ENCODE assay signal across 1 cellular context in genomic region chr2:126990605-126991532, GRCh38.
TF ChIP-seq lines count a peak whose summit lies in the region.

No MANE protein-coding gene starts in this region.

TF ChIP-seq in K562, 482 proteins besides CTCF, POLR2A, EP300 and RAD21 (continued from another document):
- TF ChIP-seq CEBPZ (IDR thresholded peaks at IDR 0.05; ENCODE audit: borderline replicate concordance, low read depth, low read length) (no peak), USF2 (CRISPR knock-in tag; IDR thresholded peaks at IDR 0.05) (no peak), TBP (optimal IDR thresholded peaks at IDR 0.05; ENCODE audit: low read depth, low read length) (no peak), ATF2 (CRISPR knock-in tag; IDR thresholded peaks at IDR 0.05) (no peak), ATF7 (IDR thresholded peaks at IDR 0.05) (0 out of 2 replicates have a peak, but pooled peaks have one; percentile 23), SOX6 (IDR thresholded peaks at IDR 0.05) (peak; percentile 71), SREBF1 (IDR thresholded peaks at IDR 0.05; ENCODE audit: borderline replicate concordance, low read depth, low read length) (no peak), RFX5 (IDR thresholded peaks at IDR 0.05; ENCODE audit: low read depth, low read length) (no peak), TSC22D4 (tag; IDR thresholded peaks at IDR 0.05) (no peak), PHF21A (IDR thresholded peaks at IDR 0.05; ENCODE audit: borderline replicate concordance, low read depth) (no peak), ERF (CRISPR knock-in tag; IDR thresholded peaks at IDR 0.05) (no peak), SRSF1 (IDR thresholded peaks at IDR 0.05; ENCODE audit: low read depth, low read length) (no peak), NCOA2 (IDR thresholded peaks at IDR 0.05; ENCODE audit: partially characterized antibody in 2 of 2) (no peak), ZKSCAN3 (CRISPR knock-in tag; IDR thresholded peaks at IDR 0.05) (no peak), ZBTB33 (CRISPR knock-in tag; IDR thresholded peaks at IDR 0.05) (no peak), ZNF589 (CRISPR knock-in tag; IDR thresholded peaks at IDR 0.05; ENCODE audit: low read depth) (no peak), ZMIZ1 (IDR thresholded peaks at IDR 0.05; ENCODE audit: low read depth in 2 of 2, low read length in 2 of 2) (peak in 1 of 2 experiments; percentile 13; a peak in 1 of 4 replicates), MAFF (IDR thresholded peaks at IDR 0.05; ENCODE audit: low read length) (no peak), ZNF133 (CRISPR knock-in tag; IDR thresholded peaks at IDR 0.05) (no peak), HES1 (IDR thresholded peaks at IDR 0.05; ENCODE audit: low read depth) (0 out of 2 replicates have a peak, but pooled peaks have one; percentile 17), KLF16 (IDR thresholded peaks at IDR 0.05) (peak; percentile 67; the same call in 1 of the 2 replicates), E4F1 (CRISPR knock-in tag; IDR thresholded peaks at IDR 0.05; ENCODE audit: borderline replicate concordance) (no peak), ZNF143 (CRISPR knock-in tag; IDR thresholded peaks at IDR 0.05) (no peak), ADNP (tag; IDR thresholded peaks at IDR 0.05) (no peak), CBFA2T2 (conservative IDR thresholded peaks at IDR 0.05) (peak; percentile 90), RCOR1 (IDR thresholded peaks at IDR 0.05; ENCODE audit: borderline replicate concordance in 1 of 2, low read depth in 2 of 2, low read length in 2 of 2) (peak in 1 of 2 experiments; percentile 91; a peak in 2 of 4 replicates), GATA2 (CRISPR knock-in tag; IDR thresholded peaks at IDR 0.05) (peak; percentile 53), SMARCA4 (IDR thresholded peaks at IDR 0.05) (peak; percentile 55), ZSCAN29 (IDR thresholded peaks at IDR 0.05) (no peak), MTA2 (IDR thresholded peaks at IDR 0.05; ENCODE audit: low read depth) (peak; percentile 61; the same call in 1 of the 2 replicates), ZNF695 (CRISPR knock-in tag; IDR thresholded peaks at IDR 0.05) (no peak), ZNF311 (CRISPR knock-in tag; IDR thresholded peaks at IDR 0.05) (0 out of 2 replicates have a peak, but pooled peaks have one; percentile 47), NR2C2 (CRISPR knock-in tag; IDR thresholded peaks at IDR 0.05) (no peak), NR2C2 (tag; IDR thresholded peaks at IDR 0.05) (peak; percentile 13; the same call in 1 of the 2 replicates), FOXA1 (IDR thresholded peaks at IDR 0.05; ENCODE audit: borderline replicate concordance) (0 out of 2 replicates have a peak, but pooled peaks have one; percentile 21), CREB1 (IDR thresholded peaks at IDR 0.05) (no peak), CREB1 (CRISPR knock-in tag; IDR thresholded peaks at IDR 0.05) (no peak), ARID1B (IDR thresholded peaks at IDR 0.05) (peak; percentile 90), DMBX1 (CRISPR knock-in tag; IDR thresholded peaks at IDR 0.05; ENCODE audit: borderline replicate concordance) (0 out of 2 replicates have a peak, but pooled peaks have one; percentile 18), NFIC (IDR thresholded peaks at IDR 0.05) (peak; percentile 73)
